9 cellular contexts compared by ENCODE assay signal in the genomic region with DNA sequence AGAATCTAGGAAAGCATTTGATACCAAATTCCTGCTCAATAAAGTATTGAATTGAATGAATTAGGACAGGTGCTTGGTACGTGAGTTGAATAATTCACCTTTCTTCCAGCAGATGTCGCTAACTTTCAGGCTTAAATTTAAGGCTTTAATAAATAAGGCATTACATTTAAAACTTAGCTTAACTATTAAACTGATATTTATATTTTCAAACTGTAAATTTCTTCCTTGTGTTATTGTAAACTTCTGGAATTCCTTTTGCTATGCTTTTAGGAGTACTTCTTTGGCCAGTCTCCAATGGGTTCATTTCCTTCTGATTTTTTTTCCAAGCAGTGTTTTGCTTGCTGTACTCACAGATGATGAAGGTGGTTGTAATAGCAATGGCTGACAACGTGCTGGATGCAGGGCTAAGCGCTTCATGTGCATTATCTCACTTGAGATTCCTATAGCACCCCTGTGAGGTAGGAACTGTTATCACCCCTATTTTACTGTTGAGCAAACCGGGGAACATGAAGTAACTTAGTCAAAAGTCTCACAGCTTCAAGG.
DNase-seq lines count a peak whose midpoint lies in the region; ATAC-seq, FAIRE-seq and TF ChIP-seq lines count a peak whose summit lies in the region.
"Had no signal": no experiment of that assay in that cellular context is flagged by ENCODE, and none has a peak within 500 bp of the region (broad histone marks: within the 10 kb centered on the region; RNA-seq: fewer than 3 reads in every experiment).

No MANE protein-coding gene starts in this region.

- H3K9me3 Mint-ChIP-seq in activated B cell treated with CpG ODN at 0.5 μM for 24 hours (no peaks in the 10 kb centered on the region), glutamatergic neuron (ENCODE audit: unreplicated experiment) (peaks cover 1% of the 10 kb centered on the region)

- POLR2A ChIA-PET in activated B cell treated with CpG ODN at 0.5 μM for 24 hours (lab: Charles Lee): interaction anchor here (0.5 to 0.7 kb wide), 2 partner anchors 9 to 871 kb away, joined by 3 to 11 read pairs; no protein-coding TSS in a partner anchor

- DNase-seq in DMS53 (lab: John Stamatoyannopoulos, UW) (peak; percentile 76), H54 (ENCODE audit: insufficient read length, low spot score) (no peak), NCI-H2196 treated with DMSO at 0.1 percent for 48 hours (lab: John Stamatoyannopoulos, UW; ENCODE audit: unreplicated experiment) (peak; percentile 24), activated B cell treated with CpG ODN at 0.5 μM for 24 hours (no peak), glutamatergic neuron (no peak), gastrocnemius medialis (no peak), posterior vena cava (ENCODE audit: low spot score) (no peak)

- H3K27ac Mint-ChIP-seq in activated B cell treated with CpG ODN at 0.5 μM for 24 hours (no peak overlapping the region), glutamatergic neuron (ENCODE audit: unreplicated experiment) (no peak overlapping the region)
- H3K27ac Mint-ChIP-seq: activated naive CD8-positive, alpha-beta T cell had no signal

- H3K27ac ChIP-seq in gastrocnemius medialis: no peak overlapping the region

- H3K27me3 Mint-ChIP-seq in activated B cell treated with CpG ODN at 0.5 μM for 24 hours (peaks cover 2% of the 10 kb centered on the region), glutamatergic neuron (ENCODE audit: unreplicated experiment) (no peaks in the 10 kb centered on the region)

- no peak overlapping the region for H3K4me3 Mint-ChIP-seq in activated B cell treated with CpG ODN at 0.5 μM for 24 hours
- no peak overlapping the region for H3K4me3 Mint-ChIP-seq in glutamatergic neuron (ENCODE audit: unreplicated experiment)
- H3K4me3 Mint-ChIP-seq: activated naive CD8-positive, alpha-beta T cell had no signal

- FAIRE-seq in H54 (lab: Jason Lieb, UNC): peak; percentile 27

- in situ Hi-C loops in gastrocnemius medialis (cut with MboI; ENCODE audit: low sequenced_read_pairs in 4 of 4): no loop called here

- no peak overlapping the region for H3K4me3 ChIP-seq in gastrocnemius medialis

- peak; percentile 52 for ATAC-seq in activated B cell treated with CpG ODN at 0.5 μM for 24 hours (ENCODE audit: low read depth)
- peak in 1 of 2 donors; percentile 49 for ATAC-seq in gastrocnemius medialis
- ATAC-seq in HG03159 (IDR thresholded peaks at IDR 0.05; ENCODE audit: unreplicated experiment): no peak

- no peak for TF ChIP-seq POLR2A in H54 (IDR thresholded peaks at IDR 0.05; ENCODE audit: low read depth, low read length)
- no peak for TF ChIP-seq POLR2A in gastrocnemius medialis (IDR thresholded peaks at IDR 0.05)

- H3K4me1 ChIP-seq in gastrocnemius medialis: no peaks in the 10 kb centered on the region

- intact Hi-C loops in activated B cell treated with CpG ODN at 0.5 μM for 24 hours (cut with micrococcal nuclease): loop anchor here (1.0 to 5.0 kb wide), 4 partner anchors 34 to 817 kb away; no protein-coding TSS in a partner anchor
- intact Hi-C loops in gastrocnemius medialis (cut with DNase I; ENCODE audit: low total_unique reads): loop anchor here (1.0 to 5.0 kb wide), 2 partner anchors 759 to 819 kb away; no protein-coding TSS in a partner anchor
- intact Hi-C loops in posterior vena cava (cut with DNase I): no loop called here

- H3K4me1 Mint-ChIP-seq in activated B cell treated with CpG ODN at 0.5 μM for 24 hours (no peaks in the 10 kb centered on the region), glutamatergic neuron (ENCODE audit: low read depth, unreplicated experiment) (no peaks in the 10 kb centered on the region)

- H3K36me3 ChIP-seq in gastrocnemius medialis: no peaks in the 10 kb centered on the region

- H3K9me3 ChIP-seq in gastrocnemius medialis: no peaks in the 10 kb centered on the region

- no peaks in the 10 kb centered on the region for H3K36me3 Mint-ChIP-seq in activated B cell treated with CpG ODN at 0.5 μM for 24 hours (ENCODE audit: low read depth)
- no peaks in the 10 kb centered on the region for H3K36me3 Mint-ChIP-seq in glutamatergic neuron (ENCODE audit: unreplicated experiment)
- H3K36me3 Mint-ChIP-seq: activated naive CD8-positive, alpha-beta T cell had no signal

- no peaks in the 10 kb centered on the region for H3K27me3 ChIP-seq in gastrocnemius medialis

- CTCF ChIA-PET in activated B cell treated with CpG ODN at 0.5 μM for 24 hours (lab: Charles Lee): interaction anchor here (0.6 to 5.6 kb wide), 20 partner anchors 9 to 823 kb away, joined by 3 to 80 read pairs (median 4); no protein-coding TSS in a partner anchor

- peak; percentile 62 for TF ChIP-seq CTCF in activated B cell treated with CpG ODN at 0.5 μM for 24 hours (IDR thresholded peaks at IDR 0.05)
- TF ChIP-seq CTCF in glutamatergic neuron (IDR thresholded peaks at IDR 0.05; ENCODE audit: partially characterized antibody, unreplicated experiment): peak; percentile 84
- peak; percentile 17 to 74 (median 56) for TF ChIP-seq CTCF in gastrocnemius medialis (IDR thresholded peaks at IDR 0.05 in 4 of 5, conservative IDR thresholded peaks at IDR 0.05 in 1 of 5)

Comparison
In these comparisons a context has a peak if more than half of its experiments do, and no peak if none do; other contexts are left out.
1. DNase-seq: peak in DMS53 (single experiment) and NCI-H2196 treated with DMSO at 0.1 percent for 48 hours (single experiment); none in H54 (single experiment), activated B cell treated with CpG ODN at 0.5 μM for 24 hours (single experiment), glutamatergic neuron (single experiment), gastrocnemius medialis (0 of 2) and posterior vena cava (single experiment).
2. intact Hi-C loops: an anchor here in activated B cell treated with CpG ODN at 0.5 μM for 24 hours (1.0 to 5.0 kb wide) and gastrocnemius medialis (1.0 to 5.0 kb wide); none called in posterior vena cava.
3. Peak in every context shown above with its lines, with median percentiles within 50 percentile points of each other: CTCF ChIP-seq.